Comparison of ENCODE assay signal across 19 cellular contexts in the genomic region with DNA sequence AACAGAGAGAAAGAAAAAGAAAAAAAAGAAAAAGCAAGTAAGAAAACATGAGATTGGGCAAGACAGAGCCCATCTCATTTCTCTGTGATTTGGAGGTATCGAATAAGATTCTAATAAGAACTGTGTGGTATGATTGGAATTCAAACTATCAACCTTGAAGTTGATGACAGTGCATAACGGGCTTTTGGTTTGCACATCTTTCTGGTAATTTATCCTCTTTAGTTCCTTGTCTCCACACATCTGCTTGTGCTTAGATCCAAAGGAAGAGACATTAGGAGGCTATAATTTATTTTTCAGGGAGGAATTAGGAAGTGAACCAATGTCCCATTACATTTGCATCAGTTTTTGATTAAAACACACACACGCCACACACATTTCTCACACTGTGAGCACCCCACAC.
DNase-seq lines count a peak whose midpoint lies in the region; ATAC-seq and TF ChIP-seq lines count a peak whose summit lies in the region.
"Had no signal": no experiment of that assay in that cellular context is flagged by ENCODE, and none has a peak within 500 bp of the region (broad histone marks: within the 10 kb centered on the region; RNA-seq: fewer than 3 reads in every experiment).

No MANE protein-coding gene starts in this region.

- peak; percentile 68 for DNase-seq in EH (ENCODE audit: low read depth)
- DNase-seq in HFFc6, result no peak
- peak; percentile 1 for DNase-seq in fibroblast of gingiva (ENCODE audit: low read depth)
- no peak for DNase-seq in Calu3
- DNase-seq in activated CD4-positive, alpha-beta T cell treated with anti-CD3 and anti-CD28 coated beads, Interleukin-2, amount 50 U/mL, for 1 hour, result no peak
- no peak for DNase-seq in lower lobe of right lung
- DNase-seq: CD8-positive, alpha-beta T cell; DMS53; Karpas-422; NCI-H1092 treated with DMSO at 0.1 percent for 48 hours; NCI-H2081; NCI-H2171 treated with DMSO at 0.1 percent for 48 hours; NCI-H446 treated with DMSO at 0.1 percent for 48 hours; SHP77; T-helper 1 cell had no signal

- CTCF ChIA-PET in Calu3 (lab: Charles Lee), result no interaction called here

- H3K4me1 Mint-ChIP-seq in HFFc6 (ENCODE audit: low read depth) (peaks cover 31% of the 10 kb centered on the region), Calu3 (ENCODE audit: low read depth, unreplicated experiment) (no peaks in the 10 kb centered on the region)

- H3K27me3 Mint-ChIP-seq in HFFc6 (ENCODE audit: insufficient read depth) (no peaks in the 10 kb centered on the region), Calu3 (ENCODE audit: unreplicated experiment) (peaks cover 18% of the 10 kb centered on the region)
- H3K27me3 Mint-ChIP-seq: IgD-negative memory B cell had no signal

- H3K9me3 Mint-ChIP-seq in HFFc6 (no peaks in the 10 kb centered on the region; the same call in 1 of the 2 replicates), Calu3 (ENCODE audit: low read depth, unreplicated experiment) (no peaks in the 10 kb centered on the region)
- H3K9me3 Mint-ChIP-seq: CD8-positive, alpha-beta T cell had no signal

- no peaks in the 10 kb centered on the region for H3K36me3 ChIP-seq in lower lobe of right lung
- H3K36me3 ChIP-seq: BLaER1 treated with 17β-estradiol and CSF1 and Interleukin-3, amounts not matched to agents 10 nM and 100 nM; HAP-1 had no signal

- no peaks in the 10 kb centered on the region for H3K9me3 ChIP-seq in lower lobe of right lung
- H3K9me3 ChIP-seq: HAP-1 had no signal

- H3K27me3 ChIP-seq in lower lobe of right lung (ENCODE audit: low read depth), result no peaks in the 10 kb centered on the region
- H3K27me3 ChIP-seq: BLaER1 treated with 17β-estradiol and CSF1 and Interleukin-3, amounts not matched to agents 10 nM and 100 nM had no signal

- intact Hi-C loops in Calu3 (cut with micrococcal nuclease; ENCODE audit: unreplicated experiment), result no loop called here
- intact Hi-C loops in lower lobe of right lung (cut with DNase I), result no loop called here

- H3K4me3 Mint-ChIP-seq in HFFc6, result peak overlapping the region; percentile 68
- no peak overlapping the region for H3K4me3 Mint-ChIP-seq in Calu3 (ENCODE audit: low read depth, unreplicated experiment)
- H3K4me3 Mint-ChIP-seq: CD8-positive, alpha-beta T cell; IgD-negative memory B cell had no signal

- no peak for ATAC-seq in lower lobe of right lung
- no peak for ATAC-seq in GM21528 (IDR thresholded peaks at IDR 0.05; ENCODE audit: low FRiP score, unreplicated experiment)
- ATAC-seq: CD8-positive, alpha-beta T cell had no signal

- H3K27ac ChIP-seq in lower lobe of right lung, result no peak overlapping the region
- H3K27ac ChIP-seq: BLaER1 treated with 17β-estradiol and CSF1 and Interleukin-3, amounts not matched to agents 10 nM and 100 nM had no signal

- H3K4me3 ChIP-seq in lower lobe of right lung, result no peak overlapping the region
- H3K4me3 ChIP-seq: BLaER1 treated with 17β-estradiol and CSF1 and Interleukin-3, amounts not matched to agents 10 nM and 100 nM; HAP-1 had no signal

- H3K27ac Mint-ChIP-seq in HFFc6, result peak overlapping the region; percentile 15; the same call in 1 of the 2 replicates
- no peak overlapping the region for H3K27ac Mint-ChIP-seq in Calu3 (ENCODE audit: unreplicated experiment)
- H3K27ac Mint-ChIP-seq: CD8-positive, alpha-beta T cell; IgD-negative memory B cell had no signal

- no TSS peak for BruUV-seq in Calu3 (replicated peaks; lab: Mats Ljungman, UMichigan)

- no peak for TF ChIP-seq CTCF in HFFc6 (IDR thresholded peaks at IDR 0.05)
- TF ChIP-seq CTCF in Calu3 (IDR thresholded peaks at IDR 0.05; ENCODE audit: unreplicated experiment), result no peak
- TF ChIP-seq CTCF in lower lobe of right lung (IDR thresholded peaks at IDR 0.05), result no peak

- no peaks in the 10 kb centered on the region for H3K4me1 ChIP-seq in lower lobe of right lung
- H3K4me1 ChIP-seq: BLaER1 treated with 17β-estradiol and CSF1 and Interleukin-3, amounts not matched to agents 10 nM and 100 nM; HAP-1 had no signal

- H3K36me3 Mint-ChIP-seq in HFFc6 (ENCODE audit: low read depth) (no peaks in the 10 kb centered on the region), Calu3 (ENCODE audit: insufficient read depth, unreplicated experiment) (no peaks in the 10 kb centered on the region)
- H3K36me3 Mint-ChIP-seq: CD8-positive, alpha-beta T cell; IgD-negative memory B cell had no signal

Comparison
In these comparisons a context has a peak if more than half of its experiments do, and no peak if none do; other contexts are left out.
1. DNase-seq: peak in EH (single experiment) and fibroblast of gingiva (single experiment); none in HFFc6 (single experiment), Calu3 (single experiment), activated CD4-positive, alpha-beta T cell treated with anti-CD3 and anti-CD28 coated beads, Interleukin-2, amount 50 U/mL, for 1 hour (single experiment) and lower lobe of right lung (single experiment).